18 cellular contexts compared by ENCODE assay signal in genomic region chr17:1557355-1558095, GRCh38. TPM values are rescaled to one million over a fixed set of nuclear protein-coding genes. Genes with fewer than 3 reads are reported as not detected.
A peak's percentile ranks its signal among the peaks of the same experiment; 100 is the strongest.
DNase-seq lines count a peak whose midpoint lies in the region; ATAC-seq and TF ChIP-seq lines count a peak whose summit lies in the region.
"Had no signal": no experiment of that assay in that cellular context is flagged by ENCODE, and none has a peak within 500 bp of the region (broad histone marks: within the 10 kb centered on the region; RNA-seq: fewer than 3 reads in every experiment).

No MANE protein-coding gene starts in this region.

- no peak for TF ChIP-seq CTCF in VCaP (conservative IDR thresholded peaks at IDR 0.05)
- TF ChIP-seq CTCF in esophagus squamous epithelium (IDR thresholded peaks at IDR 0.05) = no peak
- TF ChIP-seq CTCF in omental fat pad (IDR thresholded peaks at IDR 0.05) = no peak
- no peak for TF ChIP-seq CTCF in testis (IDR thresholded peaks at IDR 0.05)
- TF ChIP-seq CTCF in SK-N-SH (IDR thresholded peaks at IDR 0.05) = no peak

- H3K36me3 Mint-ChIP-seq in CD4-positive, alpha-beta memory T cell = peaks cover 18 to 28% of the 10 kb centered on the region in 2 donors
- H3K36me3 Mint-ChIP-seq: naive B cell had no signal

- POLR2A ChIA-PET in CD4-positive, alpha-beta memory T cell (lab: Charles Lee; ENCODE audit: partially characterized antibody) = no interaction called here
- POLR2A ChIA-PET in SK-N-SH (lab: Yijun Ruan, JAX) = no interaction called here

- peak overlapping the region; percentile 58 for H3K27ac ChIP-seq in ACC112 (ENCODE audit: low read depth, low read length)
- H3K27ac ChIP-seq in VCaP = peak overlapping the region; percentile 98
- H3K27ac ChIP-seq in esophagus squamous epithelium = peak overlapping the region; percentile 86 to 92 (median 87)
- H3K27ac ChIP-seq in testis = no peak overlapping the region
- no peak overlapping the region for H3K27ac ChIP-seq in CD4-positive, alpha-beta memory T cell (ENCODE audit: low read depth, low read length)
- no peak overlapping the region for H3K27ac ChIP-seq in SK-N-SH (ENCODE audit: low read depth in 2 of 2, low read length in 1 of 2)
- H3K27ac ChIP-seq: foreskin keratinocyte, right lobe of liver, SJSA1 had no signal

- H3K79me2 ChIP-seq in ACC112 (ENCODE audit: control insufficient read depth, insufficient read depth, low read length, unreplicated experiment) (peaks cover 69% of the 10 kb centered on the region), SK-N-SH (ENCODE audit: insufficient read depth) (peaks cover 86% of the 10 kb centered on the region)

- DNase-seq in esophagus squamous epithelium (lab: John Stamatoyannopoulos, UW) = no peak
- no peak for DNase-seq in omental fat pad (ENCODE audit: low spot score)
- DNase-seq in testis = no peak
- no peak for DNase-seq in inferior parietal cortex (ENCODE audit: extremely low spot score)
- no peak for DNase-seq in CD4-positive, alpha-beta memory T cell
- no peak for DNase-seq in SK-N-SH
- DNase-seq: ACHN; activated naive CD4-positive, alpha-beta T cell treated with Interleukin-2 at 50 U/mL for 16 hours; cerebellar nuclear complex; foreskin keratinocyte; islet precursor cell; naive B cell; NCI-H2081; right lobe of liver had no signal

- CTCF ChIA-PET in CD4-positive, alpha-beta memory T cell (lab: Charles Lee; ENCODE audit: partially characterized antibody) = interaction anchor here (1.2 kb wide), 1 partner anchor 192 kb away, joined by 3 read pairs; no protein-coding TSS in a partner anchor
- CTCF ChIA-PET in SK-N-SH (lab: Yijun Ruan, JAX) = interaction anchor here (1.5 kb wide), 1 partner anchor 112 kb away, joined by 3 read pairs; no protein-coding TSS in a partner anchor

- H3K4me2 ChIP-seq in SK-N-SH = no peak overlapping the region

- no peaks in the 10 kb centered on the region for H3K9me2 ChIP-seq in SK-N-SH

- H3K9me3 ChIP-seq in esophagus squamous epithelium (no peaks in the 10 kb centered on the region), testis (no peaks in the 10 kb centered on the region), SK-N-SH (no peaks in the 10 kb centered on the region)
- H3K9me3 ChIP-seq in CD4-positive, alpha-beta memory T cell (ENCODE audit: control insufficient read depth in 1 of 2, low read length in 2 of 2) = no peaks in the 10 kb centered on the region
- H3K9me3 ChIP-seq: right lobe of liver, SJSA1 had no signal

- no peaks in the 10 kb centered on the region for H3K9me3 Mint-ChIP-seq in CD4-positive, alpha-beta memory T cell
- H3K9me3 Mint-ChIP-seq: naive B cell had no signal

- no peak overlapping the region for H3K4me3 Mint-ChIP-seq in CD4-positive, alpha-beta memory T cell

- H3K27me3 Mint-ChIP-seq in CD4-positive, alpha-beta memory T cell = no peaks in the 10 kb centered on the region
- H3K27me3 Mint-ChIP-seq: naive B cell had no signal

- no peak for TF ChIP-seq RAD21 in SK-N-SH (IDR thresholded peaks at IDR 0.05; ENCODE audit: low read length)

- TF ChIP-seq POLR2A in esophagus squamous epithelium (IDR thresholded peaks at IDR 0.05) = peak in 2 of 4 donors; percentile 17 to 21
- no peak for TF ChIP-seq POLR2A in testis (IDR thresholded peaks at IDR 0.05)

- intact Hi-C loops in esophagus squamous epithelium (cut with DNase I) = no loop called here
- intact Hi-C loops in testis (cut with DNase I; ENCODE audit: low total_unique reads) = no loop called here
- intact Hi-C loops in CD4-positive, alpha-beta memory T cell (cut with micrococcal nuclease) = no loop called here

- peaks cover 20 to 43% (median 29%) of the 10 kb centered on the region in 4 donors for H3K4me1 Mint-ChIP-seq in CD4-positive, alpha-beta memory T cell

- H3K4me1 ChIP-seq in ACC112 (ENCODE audit: control insufficient read depth, insufficient read depth, low read length, unreplicated experiment) = peaks cover 23% of the 10 kb centered on the region
- H3K4me1 ChIP-seq in esophagus squamous epithelium = peaks cover 41 to 89% (median 76%) of the 10 kb centered on the region in 3 donors
- peaks cover 19% of the 10 kb centered on the region for H3K4me1 ChIP-seq in testis
- H3K4me1 ChIP-seq in CD4-positive, alpha-beta memory T cell (ENCODE audit: insufficient read depth, low read length) = peaks cover 23% of the 10 kb centered on the region
- H3K4me1 ChIP-seq in SK-N-SH (ENCODE audit: control insufficient read depth in 1 of 2, insufficient read depth in 2 of 2, low read depth in 1 of 2, low read length in 1 of 2) = peaks cover 0 to 19% of the 10 kb centered on the region in 2 experiments; a peak in 1 of 4 replicates
- H3K4me1 ChIP-seq: foreskin keratinocyte had no signal

- no peaks in the 10 kb centered on the region for H3F3A ChIP-seq in SK-N-SH (replicated peaks; ENCODE audit: insufficient read depth)

- 34 to 52% methylated on average over 13 to 18 of the region's 22 CpGs for WGBS in esophagus squamous epithelium, 2 donors
- WGBS in testis, 2 donors = 87 to 88% methylated on average over 22 of the region's 22 CpGs
- 92% methylated on average over 19 of the region's 22 CpGs for WGBS in SK-N-SH (ENCODE audit: low lambda C conversion rate)

- no peak overlapping the region for H3K9ac ChIP-seq in SK-N-SH

- TF ChIP-seq EP300 in SK-N-SH (IDR thresholded peaks at IDR 0.05; ENCODE audit: borderline replicate concordance in 1 of 2, low read depth in 1 of 2, low read length in 1 of 2) = no peak

- peaks cover 74% of the 10 kb centered on the region for H4K20me1 ChIP-seq in SK-N-SH (ENCODE audit: insufficient read depth)

- H3K27me3 ChIP-seq in ACC112 (ENCODE audit: insufficient read depth, low read length) (no peaks in the 10 kb centered on the region), esophagus squamous epithelium (no peaks in the 10 kb centered on the region), testis (no peaks in the 10 kb centered on the region), SK-N-SH (ENCODE audit: insufficient read depth) (no peaks in the 10 kb centered on the region)
- no peaks in the 10 kb centered on the region for H3K27me3 ChIP-seq in CD4-positive, alpha-beta memory T cell (ENCODE audit: insufficient read depth, low read length)
- H3K27me3 ChIP-seq: foreskin keratinocyte, right lobe of liver, SJSA1 had no signal

- peak; percentile 43 for ATAC-seq in omental fat pad (ENCODE audit: low FRiP score)
- ATAC-seq: foreskin keratinocyte, GM12878 had no signal

- H3K4me3 ChIP-seq in ACC112 (ENCODE audit: low read depth, low read length) (no peak overlapping the region), esophagus squamous epithelium (no peak overlapping the region), testis (no peak overlapping the region), SK-N-SH (ENCODE audit: low read depth in 2 of 2, low read length in 1 of 2) (no peak overlapping the region)
- no peak overlapping the region for H3K4me3 ChIP-seq in CD4-positive, alpha-beta memory T cell (ENCODE audit: low read length in 2 of 2)
- H3K4me3 ChIP-seq: GM12878, right lobe of liver, SJSA1 had no signal

- peak overlapping the region in 1 of 7 donors; percentile 60 for H3K27ac Mint-ChIP-seq in CD4-positive, alpha-beta memory T cell

- peaks cover 3% of the 10 kb centered on the region; the same call in 1 of the 2 replicates for H3K36me3 ChIP-seq in ACC112 (ENCODE audit: insufficient read depth, low read length)
- peaks cover 0 to 31% (median 0%) of the 10 kb centered on the region in 3 donors for H3K36me3 ChIP-seq in esophagus squamous epithelium
- H3K36me3 ChIP-seq in testis (ENCODE audit: low read depth, missing control alignments) = no peaks in the 10 kb centered on the region
- H3K36me3 ChIP-seq in CD4-positive, alpha-beta memory T cell (ENCODE audit: insufficient read depth, low read length) = peaks cover 9% of the 10 kb centered on the region
- H3K36me3 ChIP-seq in SK-N-SH (replicated peaks in 1 of 2; ENCODE audit: control insufficient read depth in 1 of 2, insufficient read depth in 2 of 2, low read length in 1 of 2) = peaks cover 10 to 20% of the 10 kb centered on the region in 2 experiments

- H2AFZ ChIP-seq in ACC112 (ENCODE audit: low read length, unreplicated experiment) = no peak overlapping the region
- no peak overlapping the region for H2AFZ ChIP-seq in SK-N-SH (ENCODE audit: low read depth)

TF ChIP-seq in SK-N-SH, 30 proteins besides CTCF, POLR2A, EP300 and RAD21:
- no peak for TF ChIP-seq GATA2 (CRISPR knock-in tag; IDR thresholded peaks at IDR 0.05)
- TF ChIP-seq RXRA (IDR thresholded peaks at IDR 0.05; ENCODE audit: borderline replicate concordance, low read depth) = no peak
- no peak for TF ChIP-seq SIN3A (IDR thresholded peaks at IDR 0.05; ENCODE audit: borderline replicate concordance, low read depth, low read length)
- no peak for TF ChIP-seq CHD2 (IDR thresholded peaks at IDR 0.05; ENCODE audit: low read length, partially characterized antibody)
- TF ChIP-seq MEF2A (IDR thresholded peaks at IDR 0.05; ENCODE audit: borderline replicate concordance, low read depth) = no peak

RNA-seq across cellular contexts. Expression of gene PITPNA, which starts 5.1 kb away (rescaled TPM):
- total RNA-seq in esophagus squamous epithelium (10 to 100 TPM; 40.2 to 81.9 (median 46.6) TPM), omental fat pad (10 to 100 TPM; 27.6 to 49.7 (median 33.7) TPM), testis (10 to 100 TPM; 52.7 to 53.1 TPM)
- polyA plus RNA-seq in testis (ENCODE audit: insufficient read depth, low read depth, low replicate concordance) (92.4 TPM), SK-N-SH (2012; rRNA removed) (49.1 and 50.4 TPM in 2 replicates)
- 10 to 100 TPM; 40.8 to 44.2 TPM for total RNA-seq in CD4-positive, alpha-beta memory T cell
- polyA plus RNA-seq in CD4-positive, alpha-beta memory T cell = 10 to 100 TPM; 22.5 to 46.3 TPM
- 61.3 and 63.1 TPM in 2 replicates for polyA plus RNA-seq in SK-N-SH (2012; cell fraction: cytosol; rRNA removed)
- polyA plus RNA-seq in SK-N-SH (2012; cell fraction: nucleus; rRNA removed) = 43.3 and 69.1 TPM in 2 replicates

RNA-seq across cellular contexts. Expression of gene INPP5K, which starts 41.1 kb away (rescaled TPM):
- 10 to 100 TPM; 18.4 to 44.3 (median 35.0) TPM for total RNA-seq in esophagus squamous epithelium
- 100 to 1,000 TPM; 103 to 279 (median 153) TPM for total RNA-seq in omental fat pad
- 10 to 100 TPM; 83.4 to 87.8 TPM for total RNA-seq in testis
- polyA plus RNA-seq in testis (ENCODE audit: insufficient read depth, low read depth, low replicate concordance) = 81.2 TPM
- total RNA-seq in CD4-positive, alpha-beta memory T cell = 10 to 100 TPM; 73.6 to 78.5 TPM
- 100 to 1,000 TPM in 1 of 2 donors, 10 to 100 TPM in 1; 81.9 to 123 TPM for polyA plus RNA-seq in CD4-positive, alpha-beta memory T cell
- polyA plus RNA-seq in SK-N-SH (2012; rRNA removed) = 26.2 and 28.6 TPM in 2 replicates
- polyA plus RNA-seq in SK-N-SH (2012; cell fraction: cytosol; rRNA removed) = 15.2 and 21.1 TPM in 2 replicates
- 55.3 and 72.1 TPM in 2 replicates for polyA plus RNA-seq in SK-N-SH (2012; cell fraction: nucleus; rRNA removed)

Comparison
In these comparisons a context has a peak if more than half of its experiments do, and no peak if none do; other contexts are left out.
1. H3K27ac ChIP-seq: peak in ACC112 (single experiment), VCaP (single experiment) and esophagus squamous epithelium (4 of 4); none in testis (0 of 2), CD4-positive, alpha-beta memory T cell (single experiment) and SK-N-SH (0 of 2).